In the genomic region with DNA sequence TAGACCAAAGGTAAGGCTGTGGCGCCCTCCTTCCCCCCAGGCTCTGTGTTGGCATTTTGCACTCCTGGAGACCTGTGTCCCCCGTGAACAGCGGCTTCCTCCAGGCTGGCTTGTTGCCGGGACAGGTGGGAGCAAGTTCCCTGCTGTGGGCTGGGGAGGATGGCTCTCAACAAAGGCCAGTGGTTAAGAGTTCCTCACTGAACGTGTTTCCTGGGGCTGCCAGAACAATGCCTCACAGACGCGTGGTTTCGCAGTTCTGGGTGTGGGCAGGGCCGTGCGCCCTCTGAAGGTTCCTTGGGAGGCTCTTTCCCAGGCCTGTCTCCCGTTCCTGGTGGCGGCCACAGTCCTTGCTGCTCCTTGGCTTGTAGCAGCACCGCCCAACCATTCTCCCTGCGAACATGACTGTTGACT, we compare ENCODE assay signal across 28 cellular contexts. TPM values are rescaled to one million over a fixed set of nuclear protein-coding genes. Genes with fewer than 3 reads are reported as not detected.
DNase-seq lines count a peak whose midpoint lies in the region; ATAC-seq and TF ChIP-seq lines count a peak whose summit lies in the region.
"Had no signal": no experiment of that assay in that cellular context is flagged by ENCODE, and none has a peak within 500 bp of the region (broad histone marks: within the 10 kb centered on the region; RNA-seq: fewer than 3 reads in every experiment).

No MANE protein-coding gene starts in this region.

- H3K36me3 ChIP-seq in endodermal cell (ENCODE audit: control insufficient read depth, insufficient read depth, low read length) (peaks cover 85% of the 10 kb centered on the region), osteoblast (ENCODE audit: insufficient read depth, low read length) (peaks cover 83% of the 10 kb centered on the region)

- H3K4me1 Mint-ChIP-seq in endodermal cell, result no peaks in the 10 kb centered on the region
- peaks cover 1% of the 10 kb centered on the region for H3K4me1 Mint-ChIP-seq in glutamatergic neuron (ENCODE audit: low read depth, unreplicated experiment)

- no peak overlapping the region for H2AFZ ChIP-seq in osteoblast (ENCODE audit: low read length)

- H3K27me3 Mint-ChIP-seq in endodermal cell (ENCODE audit: insufficient read depth), result no peaks in the 10 kb centered on the region
- H3K27me3 Mint-ChIP-seq in glutamatergic neuron (ENCODE audit: unreplicated experiment), result peaks cover 6% of the 10 kb centered on the region

- H3K27me3 ChIP-seq in endodermal cell (ENCODE audit: control insufficient read depth, insufficient read depth, low read length, poor library complexity, severe bottlenecking) (no peaks in the 10 kb centered on the region), osteoblast (ENCODE audit: insufficient read depth, low read length) (no peaks in the 10 kb centered on the region)
- H3K27me3 ChIP-seq: breast epithelium, esophagus muscularis mucosa, foreskin keratinocyte, heart right ventricle, neutrophil, transverse colon had no signal

- H3K27ac ChIP-seq in endodermal cell (ENCODE audit: low read depth, low read length), result no peak overlapping the region
- H3K27ac ChIP-seq in osteoblast (ENCODE audit: low read depth, low read length), result no peak overlapping the region
- H3K27ac ChIP-seq: breast epithelium, esophagus muscularis mucosa, foreskin keratinocyte, heart right ventricle, neutrophil, SK-N-MC, transverse colon had no signal

- intact Hi-C loops in cardiac septum (cut with DNase I) (no loop called here), Right ventricle myocardium inferior (cut with DNase I) (no loop called here)

- DNase-seq in cardiac septum (ENCODE audit: low spot score), result peak; percentile 24
- no peak for DNase-seq in Right ventricle myocardium inferior (ENCODE audit: missing footprints)
- DNase-seq in endodermal cell, result no peak
- DNase-seq in osteoblast (ENCODE audit: insufficient read length, low spot score, missing footprints), result peak; percentile 76
- DNase-seq in MV-4-11 (lab: John Stamatoyannopoulos, UW), result no peak
- no peak for DNase-seq in glutamatergic neuron
- DNase-seq: activated CD4-positive, alpha-beta T cell treated with anti-CD3 and anti-CD28 coated beads for 1 hour; activated CD8-positive, alpha-beta memory T cell treated with anti-CD3 and anti-CD28 coated beads for 24 hours; activated naive CD4-positive, alpha-beta T cell treated with anti-CD3 and anti-CD28 coated beads for 36 hours; activated T-cell treated with anti-CD3 and anti-CD28 coated beads, Interleukin-2, amount 50 U/mL, for 4 hours; C1 segment of cervical spinal cord; Calu3; DMS79 treated with DMSO at 0.1 percent for 48 hours; effector CD8-positive, alpha-beta T cell; foreskin keratinocyte; GF-D8; heart right ventricle; kidney glomerular epithelial cell; NCI-H1105 treated with DMSO at 0.1 percent for 48 hours; NCI-H2029 treated with DMSO at 0.1 percent for 48 hours; NCI-H82; transverse colon had no signal

- TF ChIP-seq CTCF in endodermal cell (conservative IDR thresholded peaks at IDR 0.05) (no peak), osteoblast (IDR thresholded peaks at IDR 0.05; ENCODE audit: extremely low read depth, low read depth, low read length) (no peak), glutamatergic neuron (IDR thresholded peaks at IDR 0.05; ENCODE audit: partially characterized antibody, unreplicated experiment) (no peak)

- 95 to 98% methylated on average over 11 to 14 of the region's 14 CpGs for WGBS in endodermal cell (ENCODE audit: insufficient coverage in 1 of 2, insufficient read length in 1 of 2), 2 experiments

- H3K27ac Mint-ChIP-seq in endodermal cell, result peak overlapping the region; percentile 45
- H3K27ac Mint-ChIP-seq in glutamatergic neuron (ENCODE audit: unreplicated experiment), result no peak overlapping the region
- H3K27ac Mint-ChIP-seq: activated naive CD4-positive, alpha-beta T cell treated with anti-CD3 and anti-CD28 coated beads for 36 hours had no signal

- H3K4me3 ChIP-seq in endodermal cell (ENCODE audit: low read length), result no peak overlapping the region
- H3K4me3 ChIP-seq in osteoblast (ENCODE audit: insufficient read depth, low read length), result no peak overlapping the region
- H3K4me3 ChIP-seq: breast epithelium, esophagus muscularis mucosa, heart right ventricle, SK-N-MC, transverse colon had no signal

- peaks cover 77% of the 10 kb centered on the region for H3K36me3 Mint-ChIP-seq in endodermal cell (ENCODE audit: low read depth)
- no peaks in the 10 kb centered on the region for H3K36me3 Mint-ChIP-seq in glutamatergic neuron (ENCODE audit: unreplicated experiment)

- no peak overlapping the region for H3K9ac ChIP-seq in endodermal cell (ENCODE audit: extremely low read depth, low read length, poor library complexity, severe bottlenecking)

- peaks cover 8% of the 10 kb centered on the region for H4K20me1 ChIP-seq in osteoblast (ENCODE audit: insufficient read depth, low read length)

- no peak overlapping the region for H3K4me2 ChIP-seq in osteoblast (ENCODE audit: insufficient read depth, low read length)

- ATAC-seq in Right ventricle myocardium inferior, result no peak
- no peak for ATAC-seq in HG03039 (IDR thresholded peaks at IDR 0.05; ENCODE audit: unreplicated experiment)
- ATAC-seq: activated T-cell treated with anti-CD3 and anti-CD28 coated beads, Interleukin-2, amount 50 U/mL, for 4 hours; foreskin keratinocyte; HCT116; heart right ventricle had no signal

- H3K4me3 Mint-ChIP-seq in endodermal cell (no peak overlapping the region), glutamatergic neuron (ENCODE audit: unreplicated experiment) (no peak overlapping the region)
- H3K4me3 Mint-ChIP-seq: activated naive CD4-positive, alpha-beta T cell treated with anti-CD3 and anti-CD28 coated beads for 36 hours; activated T-cell treated with anti-CD3 and anti-CD28 coated beads, Interleukin-2, amount 50 U/mL, for 4 hours had no signal

- H3K9me3 Mint-ChIP-seq in endodermal cell (no peaks in the 10 kb centered on the region), glutamatergic neuron (ENCODE audit: unreplicated experiment) (peaks cover 5% of the 10 kb centered on the region)
- H3K9me3 Mint-ChIP-seq: activated naive CD4-positive, alpha-beta T cell treated with anti-CD3 and anti-CD28 coated beads for 36 hours; activated T-cell treated with anti-CD3 and anti-CD28 coated beads, Interleukin-2, amount 50 U/mL, for 4 hours had no signal

- peaks cover 19% of the 10 kb centered on the region for H3K79me2 ChIP-seq in osteoblast (ENCODE audit: insufficient read depth, low read length)

- H3K4me1 ChIP-seq in endodermal cell (ENCODE audit: control insufficient read depth, insufficient read depth, low read length) (no peaks in the 10 kb centered on the region), osteoblast (ENCODE audit: insufficient read depth, low read length) (no peaks in the 10 kb centered on the region)
- H3K4me1 ChIP-seq: breast epithelium, esophagus muscularis mucosa, foreskin keratinocyte, heart right ventricle, transverse colon had no signal

- no peaks in the 10 kb centered on the region for H3K9me3 ChIP-seq in endodermal cell (ENCODE audit: control insufficient read depth, low read length)
- no peaks in the 10 kb centered on the region for H3K9me3 ChIP-seq in osteoblast (ENCODE audit: low read depth, low read length)
- H3K9me3 ChIP-seq: breast epithelium, esophagus muscularis mucosa, heart right ventricle, neutrophil, transverse colon had no signal

RNA-seq across cellular contexts. Expression of a gene that starts 33.4 kb away (rescaled TPM):
- total RNA-seq in cardiac septum, result 14.7 TPM
- 10.8 TPM for total RNA-seq in Right ventricle myocardium inferior
- 10 to 100 TPM; 54.8 to 60.1 TPM for total RNA-seq in endodermal cell
- polyA plus RNA-seq in endodermal cell (2013, experiment 1 of 2), result 43.8 TPM
- polyA plus RNA-seq in endodermal cell (2013, experiment 2 of 2), result 43.0 TPM
- 19.2 and 19.9 TPM in 2 replicates for total RNA-seq in osteoblast
- total RNA-seq in glutamatergic neuron (ENCODE audit: unreplicated experiment), result 39.6 TPM

Comparison
In these comparisons a context has a peak if more than half of its experiments do, and no peak if none do; other contexts are left out.
1. DNase-seq: peak in cardiac septum (single experiment) and osteoblast (single experiment); none in Right ventricle myocardium inferior (single experiment), endodermal cell (single experiment), MV-4-11 (single experiment) and glutamatergic neuron (single experiment).